In genomic region chr11:104813532-104813931, GRCh38 we compare ENCODE assay signal across 29 cellular contexts.
A peak's percentile ranks its signal among the peaks of the same experiment; 100 is the strongest.
DNase-seq lines count a peak whose midpoint lies in the region; ATAC-seq and TF ChIP-seq lines count a peak whose summit lies in the region.
"Had no signal": no experiment of that assay in that cellular context is flagged by ENCODE, and none has a peak within 500 bp of the region (broad histone marks: within the 10 kb centered on the region; RNA-seq: fewer than 3 reads in every experiment).

No MANE protein-coding gene starts in this region.

- H3K9me3 ChIP-seq in NT2/D1 (ENCODE audit: insufficient read depth, low read length) = no peaks in the 10 kb centered on the region
- H3K9me3 ChIP-seq: BE2C had no signal

- H3K79me2 ChIP-seq in GM23338 (replicated peaks; ENCODE audit: insufficient read depth) = no peaks in the 10 kb centered on the region

- no peaks in the 10 kb centered on the region for H3K9me3 Mint-ChIP-seq in GM23338
- H3K9me3 Mint-ChIP-seq in glutamatergic neuron (ENCODE audit: unreplicated experiment) = peaks cover 6% of the 10 kb centered on the region
- no peaks in the 10 kb centered on the region for H3K9me3 Mint-ChIP-seq in nephron progenitor cell
- H3K9me3 Mint-ChIP-seq: CD8-positive, alpha-beta memory T cell had no signal

- peak; percentile 88 for ATAC-seq in GM23338
- no peak for ATAC-seq in Right ventricle myocardium inferior
- ATAC-seq: HepG2, K562 had no signal

- H3K4me1 ChIP-seq in GM23338 (ENCODE audit: insufficient read depth) (no peaks in the 10 kb centered on the region), NT2/D1 (ENCODE audit: insufficient read depth, insufficient read length) (no peaks in the 10 kb centered on the region)

- DNase-seq in GM23338 (ENCODE audit: low spot score) = peak; percentile 70
- DNase-seq in NT2/D1 (ENCODE audit: low read depth, low spot score) = peak; percentile 32
- no peak for DNase-seq in glutamatergic neuron
- peak; percentile 17 for DNase-seq in iPS-NIHi7 (ENCODE audit: extremely low spot score)
- no peak for DNase-seq in NCI-H69 (lab: John Stamatoyannopoulos, UW)
- no peak for DNase-seq in nephron progenitor cell
- no peak for DNase-seq in Right ventricle myocardium inferior (ENCODE audit: missing footprints)
- no peak for DNase-seq in NCI-H1436 (lab: John Stamatoyannopoulos, UW)
- DNase-seq: 8988T; ACHN; BE2C; Calu3; CD8-positive, alpha-beta memory T cell; DMS79 treated with DMSO at 0.1 percent for 48 hours; GM23248; Kasumi-1; NCI-H1092 treated with DMSO at 0.1 percent for 48 hours; NCI-H1436 treated with DMSO at 0.1 percent for 48 hours; NCI-H187 treated with DMSO at 0.1 percent for 48 hours; NCI-H446; NCI-H524 treated with DMSO at 0.1 percent for 48 hours; NCI-H82; NK-92 treated with Interleukin-12 subunit alpha and Interleukin-12 subunit beta, amount 100 ng/mL, for 24 hours; RPMI8226; SHP77 had no signal

- H3K4me3 ChIP-seq in GM23338 (no peak overlapping the region), NT2/D1 (ENCODE audit: insufficient read length, low read depth) (no peak overlapping the region)
- H3K4me3 ChIP-seq: GM23248, K562 had no signal

- no peak overlapping the region for H3K27ac ChIP-seq in GM23338 (ENCODE audit: low read depth)
- H3K27ac ChIP-seq: GM23248, HL-60 had no signal

- H3K4me3 Mint-ChIP-seq in GM23338 (no peak overlapping the region), glutamatergic neuron (ENCODE audit: unreplicated experiment) (no peak overlapping the region), nephron progenitor cell (no peak overlapping the region)
- H3K4me3 Mint-ChIP-seq: CD14-positive monocyte; CD8-positive, alpha-beta memory T cell had no signal

- TF ChIP-seq CTCF in GM23338 (conservative IDR thresholded peaks at IDR 0.05; ENCODE audit: low read depth in 2 of 2) (no peak), glutamatergic neuron (IDR thresholded peaks at IDR 0.05; ENCODE audit: partially characterized antibody, unreplicated experiment) (no peak), nephron progenitor cell (IDR thresholded peaks at IDR 0.05) (no peak)

- no peak overlapping the region for H3K9ac ChIP-seq in NT2/D1 (ENCODE audit: insufficient read length, low read depth)
- H3K9ac ChIP-seq: GM23248 had no signal

- H3K4me2 ChIP-seq in GM23338 = no peak overlapping the region

- no peak overlapping the region for H3K27ac Mint-ChIP-seq in GM23338
- H3K27ac Mint-ChIP-seq in glutamatergic neuron (ENCODE audit: unreplicated experiment) = peak overlapping the region; percentile 3
- no peak overlapping the region for H3K27ac Mint-ChIP-seq in nephron progenitor cell
- H3K27ac Mint-ChIP-seq: CD8-positive, alpha-beta memory T cell had no signal

- H2AFZ ChIP-seq in GM23338 = no peak overlapping the region
- H2AFZ ChIP-seq: GM23248 had no signal

- H3K27me3 Mint-ChIP-seq in GM23338 (ENCODE audit: insufficient read depth, low read depth, poor library complexity) (peaks cover 1% of the 10 kb centered on the region), glutamatergic neuron (ENCODE audit: unreplicated experiment) (no peaks in the 10 kb centered on the region), nephron progenitor cell (ENCODE audit: low read depth, poor library complexity) (peaks cover 8% of the 10 kb centered on the region)
- H3K27me3 Mint-ChIP-seq: CD8-positive, alpha-beta memory T cell had no signal

- H3K36me3 Mint-ChIP-seq in GM23338 (ENCODE audit: low read depth) (no peaks in the 10 kb centered on the region), glutamatergic neuron (ENCODE audit: unreplicated experiment) (no peaks in the 10 kb centered on the region), nephron progenitor cell (ENCODE audit: low read depth) (no peaks in the 10 kb centered on the region)
- H3K36me3 Mint-ChIP-seq: CD14-positive monocyte; CD8-positive, alpha-beta memory T cell had no signal

- H3K27me3 ChIP-seq in GM23338 (ENCODE audit: insufficient read depth) (no peaks in the 10 kb centered on the region), NT2/D1 (ENCODE audit: insufficient read depth, insufficient read length) (no peaks in the 10 kb centered on the region)
- H3K27me3 ChIP-seq: BE2C had no signal

- intact Hi-C loops in Right ventricle myocardium inferior (cut with DNase I) = no loop called here

- H3F3A ChIP-seq in GM23338 (replicated peaks; ENCODE audit: low read depth) = no peaks in the 10 kb centered on the region

- H4K20me1 ChIP-seq in GM23338 (replicated peaks; ENCODE audit: insufficient read depth) = no peaks in the 10 kb centered on the region

- H3K4me1 Mint-ChIP-seq in GM23338 = peaks cover 10% of the 10 kb centered on the region
- H3K4me1 Mint-ChIP-seq in glutamatergic neuron (ENCODE audit: low read depth, unreplicated experiment) = peaks cover 13% of the 10 kb centered on the region
- H3K4me1 Mint-ChIP-seq in nephron progenitor cell = no peaks in the 10 kb centered on the region
- H3K4me1 Mint-ChIP-seq: CD14-positive monocyte had no signal

- no peaks in the 10 kb centered on the region for H3K36me3 ChIP-seq in GM23338 (ENCODE audit: insufficient read depth)
- no peaks in the 10 kb centered on the region for H3K36me3 ChIP-seq in NT2/D1 (ENCODE audit: insufficient read depth, insufficient read length, low read length)
- H3K36me3 ChIP-seq: BE2C had no signal

- H3K9me2 ChIP-seq in GM23338 (ENCODE audit: insufficient read depth) = no peaks in the 10 kb centered on the region; the same call in 1 of the 2 replicates

TF ChIP-seq in GM23338, 12 proteins besides CTCF, POLR2A, EP300 and RAD21:
- TF ChIP-seq NANOG (IDR thresholded peaks at IDR 0.05; ENCODE audit: borderline replicate concordance) = peak; percentile 43; the same call in 1 of the 2 replicates
- no peak for TF ChIP-seq STAT1 (IDR thresholded peaks at IDR 0.05; ENCODE audit: unreplicated experiment)
- peak; percentile 98 for TF ChIP-seq ZNF462 (CRISPR knock-in tag; IDR thresholded peaks at IDR 0.05)

Comparison
In these comparisons a context has a peak if more than half of its experiments do, and no peak if none do; other contexts are left out.
1. DNase-seq: peak in GM23338 (single experiment), NT2/D1 (single experiment) and iPS-NIHi7 (single experiment); none in glutamatergic neuron (single experiment), NCI-H69 (single experiment), nephron progenitor cell (single experiment), Right ventricle myocardium inferior (single experiment) and NCI-H1436 (single experiment).